ENCODE assay signal across 30 cellular contexts in genomic region chr5:80119337-80119736, GRCh38.
"Had no signal": no experiment of that assay in that cellular context is flagged by ENCODE, and none has a peak within 500 bp of the region (broad histone marks: within the 10 kb centered on the region; RNA-seq: fewer than 3 reads in every experiment).

No MANE protein-coding gene starts in this region.

- H3K36me3 ChIP-seq: adrenal gland, MG63, SJSA1 had no signal

- H3K4me1 ChIP-seq: adrenal gland, SJSA1 had no signal

- H3K4me3 ChIP-seq: adrenal gland, MG63, SJSA1 had no signal

- ATAC-seq: activated CD8-positive, alpha-beta memory T cell treated with anti-CD3 and anti-CD28 coated beads, Interleukin-2, amount 10 ng/mL, durations not matched to agents 7 days and 5 days; activated T-helper 17 cell treated with anti-CD3 and anti-CD28 coated beads, Interleukin-2, amount 50 U/mL, for 72 hours; Panc1; SK-N-SH treated with all-trans-retinoic acid at 6 μM for 48 hours; WTC11 had no signal

- DNase-seq: activated CD4-positive, alpha-beta T cell treated with anti-CD3 and anti-CD28 coated beads for 48 hours; activated CD4-positive, alpha-beta T cell treated with anti-CD3 and anti-CD28 coated beads, Interleukin-2, amount 50 U/mL, for 4 hours; activated CD4-positive, CD25-positive, alpha-beta regulatory T cell treated with anti-CD3 and anti-CD28 coated beads, Interleukin-2, amount 50 U/mL, for 72 hours; activated CD8-positive, alpha-beta memory T cell treated with anti-CD3 and anti-CD28 coated beads, Interleukin-2, amount 10 ng/mL, durations not matched to agents 7 days and 5 days; activated gamma-delta T cell; activated naive CD4-positive, alpha-beta T cell treated with anti-CD3 and anti-CD28 coated beads, Interleukin-2, amount 50 U/mL, for 16 hours; activated naive CD8-positive, alpha-beta T cell treated with anti-CD3 and anti-CD28 coated beads, Interleukin-2, amount 10 ng/mL, durations not matched to agents 7 days and 5 days; activated T-cell treated with anti-CD3 and anti-CD28 coated beads, Interleukin-2, amount 50 U/mL, for 48 hours; anterior cingulate cortex; caudate nucleus; MG63; MV-4-11; NCI-H1092 treated with DMSO at 0.1 percent for 48 hours; NCI-H1417 treated with DMSO at 0.1 percent for 48 hours; NCI-H187; NCI-H2081; NCI-H510A treated with DMSO at 0.1 percent for 48 hours; NCI-H69; NK-92 treated with Interleukin-12 subunit alpha and Interleukin-12 subunit beta, amount 100 ng/mL, for 24 hours; OCI-M1; Right ventricle myocardium superior; RPMI8226; SW 1271; T-helper 9 cell had no signal

- H3K27ac ChIP-seq: adrenal gland, SJSA1 had no signal

- H3K9me3 ChIP-seq: adrenal gland, MG63, SJSA1 had no signal

- H3K27me3 ChIP-seq: adrenal gland, MG63, SJSA1 had no signal
